8 cellular contexts compared by ENCODE assay signal in genomic region chr2:85413592-85414421, GRCh38. TPM values are rescaled to one million over a fixed set of nuclear protein-coding genes. Genes with fewer than 3 reads are reported as not detected.
DNase-seq lines count a peak whose midpoint lies in the region; ATAC-seq and TF ChIP-seq lines count a peak whose summit lies in the region.

No MANE protein-coding gene starts in this region.

- H3K9me3 Mint-ChIP-seq in central memory CD8-positive, alpha-beta T cell = no peaks in the 10 kb centered on the region

- POLR2A ChIA-PET in PC-9 (lab: Charles Lee; ENCODE audit: unreplicated experiment) = interaction anchor here (0.6 to 1.2 kb wide), 7 partner anchors 30 to 138 kb away, joined by 3 to 31 read pairs (median 8); partner anchors contain the start of gene MAT2A

- peak overlapping the region; percentile 81 for H3K4me2 ChIP-seq in PC-9

- no peaks in the 10 kb centered on the region for H4K20me1 ChIP-seq in PC-9 (ENCODE audit: insufficient read depth)

- WGBS in lower leg skin, 2 donors = 5 to 10% methylated on average over 43 to 44 of the region's 44 CpGs

- no peak overlapping the region for H3K27ac Mint-ChIP-seq in central memory CD8-positive, alpha-beta T cell (ENCODE audit: low read depth)

- H3K9me2 ChIP-seq in PC-9 (ENCODE audit: insufficient read depth) = no peaks in the 10 kb centered on the region

- peak overlapping the region; percentile 84 for H3K4me3 ChIP-seq in PC-9
- H3K4me3 ChIP-seq in lower leg skin (ENCODE audit: low read depth, poor library complexity, severe bottlenecking) = peak overlapping the region; percentile 25
- peak overlapping the region; percentile 80 to 81 for H3K4me3 ChIP-seq in stomach smooth muscle (ENCODE audit: low read length in 2 of 2)

- no peak for TF ChIP-seq POLR2A in lower leg skin (IDR thresholded peaks at IDR 0.05)

- peak overlapping the region; percentile 60 for H3K4me3 Mint-ChIP-seq in central memory CD8-positive, alpha-beta T cell

- H3F3A ChIP-seq in PC-9 (ENCODE audit: insufficient read depth, low read depth) = peaks cover 44% of the 10 kb centered on the region

- CTCF ChIA-PET in PC-9 (lab: Charles Lee) = interaction anchor here (0.6 kb wide), 1 partner anchor 59 kb away, joined by 6 read pairs; no protein-coding TSS in a partner anchor

- H3K27me3 ChIP-seq in PC-9 (ENCODE audit: insufficient read depth, low read depth) (no peaks in the 10 kb centered on the region), stomach smooth muscle (ENCODE audit: control insufficient read depth in 1 of 2, insufficient read depth in 2 of 2, low read length in 2 of 2) (no peaks in the 10 kb centered on the region)

- ATAC-seq in central memory CD8-positive, alpha-beta T cell (replicated peaks; ENCODE audit: extremely low read depth, poor library complexity, severe bottlenecking) = no peak
- ATAC-seq in GM18858 (IDR thresholded peaks at IDR 0.05; ENCODE audit: unreplicated experiment) = no peak

- peak; percentile 77 for DNase-seq in CD1c-positive myeloid dendritic cell (ENCODE audit: extremely low spot score)
- peak; percentile 61 to 79 for DNase-seq in PC-9
- DNase-seq in central memory CD8-positive, alpha-beta T cell (ENCODE audit: low spot score in 2 of 2) = no peak
- peak in 1 of 2 donors; percentile 93 for DNase-seq in lower leg skin (ENCODE audit: low spot score in 2 of 2)
- DNase-seq in MV-4-11 (lab: John Stamatoyannopoulos, UW) = no peak
- DNase-seq in SKM-1 treated with dmso at 0.1 percent for 144 hours (lab: John Stamatoyannopoulos, UW; ENCODE audit: unreplicated experiment) = no peak

- H3K36me3 ChIP-seq in PC-9 (ENCODE audit: low read depth) (no peaks in the 10 kb centered on the region), stomach smooth muscle (ENCODE audit: control insufficient read depth in 2 of 2, insufficient read depth in 2 of 2, low read length in 2 of 2) (no peaks in the 10 kb centered on the region)

- no peaks in the 10 kb centered on the region for H3K9me3 ChIP-seq in PC-9 (ENCODE audit: insufficient read depth, low read depth)
- no peaks in the 10 kb centered on the region for H3K9me3 ChIP-seq in stomach smooth muscle (ENCODE audit: control insufficient read depth in 2 of 2, low read length in 2 of 2)

- H3K4me1 Mint-ChIP-seq in central memory CD8-positive, alpha-beta T cell = peaks cover 36% of the 10 kb centered on the region

- TF ChIP-seq CTCF in PC-9 (conservative IDR thresholded peaks at IDR 0.05) = no peak; the same call in 1 of the 2 replicates
- no peak for TF ChIP-seq CTCF in lower leg skin (IDR thresholded peaks at IDR 0.05)

- peaks cover 4% of the 10 kb centered on the region for H3K36me3 Mint-ChIP-seq in central memory CD8-positive, alpha-beta T cell (ENCODE audit: insufficient read depth)

- BruUV-seq in PC-9 (replicated peaks; lab: Mats Ljungman, UMichigan) = no TSS peak

- peaks cover 40% of the 10 kb centered on the region for H3K79me2 ChIP-seq in PC-9 (ENCODE audit: low read depth)

- peak overlapping the region; percentile 76 for H3K9ac ChIP-seq in stomach smooth muscle (ENCODE audit: low read length in 2 of 2)

- intact Hi-C loops in PC-9 (cut with micrococcal nuclease; ENCODE audit: unreplicated experiment) (loop anchor here (5.0 kb wide), 3 partner anchors 87 to 457 kb away; partner anchors contain the start of gene TGOLN2), lower leg skin (cut with DNase I; ENCODE audit: low total_unique reads) (no loop called here)

- peaks cover 9% of the 10 kb centered on the region for H3K27me3 Mint-ChIP-seq in central memory CD8-positive, alpha-beta T cell

- peak overlapping the region; percentile 86 for H2AFZ ChIP-seq in PC-9

- peak overlapping the region; percentile 79 for H3K27ac ChIP-seq in PC-9
- no peak overlapping the region for H3K27ac ChIP-seq in stomach smooth muscle (ENCODE audit: low read length)

- H3K4me1 ChIP-seq in PC-9 (replicated peaks; ENCODE audit: insufficient read depth) (peaks cover 66% of the 10 kb centered on the region), stomach smooth muscle (ENCODE audit: control insufficient read depth, insufficient read depth, low read length) (peaks cover 19% of the 10 kb centered on the region)

RNA-seq across cellular contexts. Expression of gene CAPG, which starts 3.6 kb away (rescaled TPM):
- 417 and 428 TPM in 2 replicates for total RNA-seq in PC-9 (2021)
- total RNA-seq in lower leg skin = 100 to 1,000 TPM; 177 to 272 (median 232) TPM

RNA-seq across cellular contexts. Expression of gene SH2D6, which starts 4.7 kb away (rescaled TPM):
- total RNA-seq in PC-9 (2021) (2.3 TPM in 2 replicates), lower leg skin (not detected)

RNA-seq across cellular contexts. Expression of gene ELMOD3, which starts 59.2 kb away (rescaled TPM):
- total RNA-seq in PC-9 (2021) = 16.4 and 18.1 TPM in 2 replicates
- total RNA-seq in lower leg skin = 10 to 100 TPM; 10.0 to 26.1 (median 23.5) TPM

RNA-seq across cellular contexts. Expression of gene RETSAT, which starts 59.5 kb away (rescaled TPM):
- total RNA-seq in PC-9 (2021) (52.1 and 57.8 TPM in 2 replicates), lower leg skin (100 to 1,000 TPM in 2 of 4 donors, 10 to 100 TPM in 2; 86.2 to 121 (median 101) TPM)

Comparison
In these comparisons a context has a peak if more than half of its experiments do, and no peak if none do; other contexts are left out.
1. DNase-seq: peak in CD1c-positive myeloid dendritic cell (single experiment) and PC-9 (2 of 2); none in central memory CD8-positive, alpha-beta T cell (0 of 2), MV-4-11 (single experiment) and SKM-1 treated with dmso at 0.1 percent for 144 hours (single experiment).
2. H3K4me3 ChIP-seq: peak in every context shown above with its lines; median percentile 84 in PC-9; 80 in stomach smooth muscle; 25 in lower leg skin.